ENCODE assay signal across 17 cellular contexts in the genomic region with DNA sequence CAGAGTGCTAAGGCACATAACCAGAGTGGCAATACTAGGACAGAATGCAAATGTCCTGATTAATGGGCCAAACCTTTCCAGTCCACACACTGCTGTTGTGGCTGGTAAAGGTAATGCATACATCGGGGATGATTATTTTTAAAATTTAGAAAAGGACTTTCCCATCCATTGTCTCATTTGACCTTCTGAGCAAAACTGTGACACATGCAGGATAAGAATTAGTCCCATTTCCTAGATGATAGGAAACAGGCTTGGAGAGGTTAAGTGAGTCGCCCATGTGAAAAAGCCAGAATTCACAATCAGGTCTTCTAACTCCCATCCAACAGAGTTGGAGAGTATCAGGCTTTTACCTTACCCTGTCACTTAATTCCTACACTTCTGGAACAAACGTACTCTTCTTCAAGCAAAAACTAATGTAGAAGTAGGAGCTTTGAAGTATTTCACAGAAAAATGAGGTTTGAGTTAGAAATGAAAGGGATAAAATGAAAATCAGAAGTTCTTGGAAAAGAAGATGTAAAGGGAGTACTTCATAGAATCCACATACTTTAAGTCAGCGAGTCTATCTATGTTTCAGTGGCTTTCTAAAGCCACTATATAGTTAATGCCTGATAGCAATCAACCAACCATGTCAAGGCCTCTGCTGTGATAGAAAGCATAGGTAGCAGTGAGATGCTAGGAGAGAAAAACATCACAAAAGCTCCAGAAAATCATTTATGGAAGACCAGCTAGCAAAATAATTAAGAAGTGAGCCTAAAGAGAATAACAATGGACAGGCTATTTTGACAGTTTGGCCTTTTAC.
"Had no signal": no experiment of that assay in that cellular context is flagged by ENCODE, and none has a peak within 500 bp of the region (broad histone marks: within the 10 kb centered on the region; RNA-seq: fewer than 3 reads in every experiment).

No MANE protein-coding gene starts in this region.

- H3K9me3 ChIP-seq: adrenal gland, gastrocnemius medialis, heart left ventricle, left lung had no signal

- H3K36me3 ChIP-seq: adrenal gland, gastrocnemius medialis, heart left ventricle, left lung had no signal

- H3K4me1 ChIP-seq: adrenal gland, gastrocnemius medialis, left lung had no signal

- H3K27ac Mint-ChIP-seq: activated naive CD4-positive, alpha-beta T cell treated with anti-CD3 and anti-CD28 coated beads, Interleukin-2, amount 50 U/mL, for 72 hours; activated T-helper 1 cell treated with anti-CD3 and anti-CD28 coated beads, Interleukin-12 subunit alpha, Interleukin-12 subunit beta, Interleukin-2, Interleukin-4 antibody, amounts not matched to agents 30 ng/mL and 10 ng/mL and 1 ng/mL, durations not matched to agents 14 hours and 24 hours and 36 hours had no signal

- H3K27ac ChIP-seq: adrenal gland, epithelial cell of prostate, gastrocnemius medialis, heart left ventricle, left lung had no signal

- FAIRE-seq: kidney had no signal

- H3K4me3 ChIP-seq: adrenal gland, gastrocnemius medialis, heart left ventricle, left lung had no signal

- H3K27me3 ChIP-seq: adrenal gland, gastrocnemius medialis, heart left ventricle, left lung had no signal

- H3K4me3 Mint-ChIP-seq: activated T-helper 1 cell treated with anti-CD3 and anti-CD28 coated beads, Interleukin-12 subunit alpha, Interleukin-12 subunit beta, Interleukin-2, Interleukin-4 antibody, amounts not matched to agents 30 ng/mL and 10 ng/mL and 1 ng/mL, durations not matched to agents 14 hours and 24 hours and 36 hours had no signal

- DNase-seq: activated CD4-positive, CD25-positive, alpha-beta regulatory T cell treated with anti-CD3 and anti-CD28 coated beads, Interleukin-2, amount 50 U/mL, for 72 hours; activated gamma-delta T cell treated with Interleukin-2 at 50 U/mL for 16 hours; adrenal gland; effector memory CD4-positive, alpha-beta T cell; gastrocnemius medialis; heart left ventricle; kidney; left lung; mammary epithelial cell; occipital lobe; posterior cingulate gyrus; retina; stimulated activated naive CD4-positive, alpha-beta T cell; T1000 had no signal

- ATAC-seq: activated naive CD4-positive, alpha-beta T cell treated with anti-CD3 and anti-CD28 coated beads, Interleukin-2, amount 50 U/mL, for 72 hours; gastrocnemius medialis; heart left ventricle; left lung had no signal
